In genomic region chr16:88855736-88856121, GRCh38 we compare ENCODE assay signal across 8 cellular contexts. TPM values are rescaled to one million over a fixed set of nuclear protein-coding genes. Genes with fewer than 3 reads are reported as not detected.
DNase-seq lines count a peak whose midpoint lies in the region; ATAC-seq and TF ChIP-seq lines count a peak whose summit lies in the region.

No MANE protein-coding gene starts in this region.

- intact Hi-C loops in gastrocnemius medialis (cut with DNase I; ENCODE audit: low total_unique reads), result loop anchor here (10.0 kb wide), 2 partner anchors 49 to 151 kb away; partner anchors contain the start of genes CTU2 and RNF166

- ATAC-seq in GM19467 (IDR thresholded peaks at IDR 0.05; ENCODE audit: unreplicated experiment), result no peak
- no peak for ATAC-seq in gastrocnemius medialis
- ATAC-seq in HG02870 (IDR thresholded peaks at IDR 0.05; ENCODE audit: unreplicated experiment), result no peak

- peak overlapping the region; percentile 74; the same call in 1 of the 2 replicates for H3K9ac ChIP-seq in BLaER1

- peak overlapping the region; percentile 79 for H3K4me3 Mint-ChIP-seq in nephron progenitor cell

- no peaks in the 10 kb centered on the region for H3K27me3 Mint-ChIP-seq in nephron progenitor cell (ENCODE audit: low read depth, poor library complexity)

- DNase-seq in NB4 (ENCODE audit: low read depth) (no peak), nephron progenitor cell (no peak), GM10248 (ENCODE audit: extremely low spot score) (no peak), gastrocnemius medialis (no peak)
- peak in 1 of 3 donors; percentile 5 for DNase-seq in effector memory CD4-positive, alpha-beta T cell

- H3K36me3 ChIP-seq in BLaER1 (peaks cover 30% of the 10 kb centered on the region), gastrocnemius medialis (peaks cover 0 to 23% of the 10 kb centered on the region in 2 donors)
- H3K36me3 ChIP-seq in effector memory CD4-positive, alpha-beta T cell (ENCODE audit: control insufficient read depth, insufficient read depth, low read length), result peaks cover 20% of the 10 kb centered on the region

- H3K4me1 ChIP-seq in BLaER1 (peaks cover 62% of the 10 kb centered on the region), gastrocnemius medialis (peaks cover 16 to 17% of the 10 kb centered on the region in 2 donors)
- H3K4me1 ChIP-seq in effector memory CD4-positive, alpha-beta T cell (ENCODE audit: control insufficient read depth, insufficient read depth, low read length, poor library complexity, severe bottlenecking), result peaks cover 24% of the 10 kb centered on the region

- TF ChIP-seq POLR2A in NB4 (IDR thresholded peaks at IDR 0.05; ENCODE audit: extremely low read depth, insufficient read length) (no peak), gastrocnemius medialis (IDR thresholded peaks at IDR 0.05) (no peak)

- POLR2A ChIA-PET in GM10248 (lab: Yijun Ruan, JAX), result interaction anchor here (1.0 kb wide), 1 partner anchor 45 kb away, joined by 3 read pairs; no protein-coding TSS in a partner anchor

- no peak overlapping the region for H3K27ac Mint-ChIP-seq in nephron progenitor cell

- H3K27me3 ChIP-seq in BLaER1, result no peaks in the 10 kb centered on the region
- no peaks in the 10 kb centered on the region for H3K27me3 ChIP-seq in effector memory CD4-positive, alpha-beta T cell (replicated peaks; ENCODE audit: control insufficient read depth, insufficient read depth, low read length, poor library complexity, severe bottlenecking)
- H3K27me3 ChIP-seq in gastrocnemius medialis, result no peaks in the 10 kb centered on the region

- no peak for TF ChIP-seq CTCF in NB4 (IDR thresholded peaks at IDR 0.05; ENCODE audit: low read depth, low read length)
- no peak for TF ChIP-seq CTCF in nephron progenitor cell (IDR thresholded peaks at IDR 0.05)
- TF ChIP-seq CTCF in GM10248 (IDR thresholded peaks at IDR 0.05; ENCODE audit: control extremely low read depth, extremely low read depth, low read depth, missing control alignments), result no peak
- TF ChIP-seq CTCF in gastrocnemius medialis (IDR thresholded peaks at IDR 0.05 in 4 of 5, conservative IDR thresholded peaks at IDR 0.05 in 1 of 5), result no peak

- peaks cover 26% of the 10 kb centered on the region for H3K4me1 Mint-ChIP-seq in nephron progenitor cell

- in situ Hi-C loops in gastrocnemius medialis (cut with MboI; ENCODE audit: low sequenced_read_pairs in 4 of 4), result loop anchor here in 1 of 4 donors (25.0 kb wide), 1 partner anchor 357 kb away; the partner anchor contains the start of genes SLC22A31 and ZNF778

- H3K36me3 Mint-ChIP-seq in nephron progenitor cell (ENCODE audit: low read depth), result peaks cover 18% of the 10 kb centered on the region

- H3K4me3 ChIP-seq in BLaER1 (peak overlapping the region; percentile 66), NB4 (ENCODE audit: low read depth, low read length) (peak overlapping the region; percentile 38), gastrocnemius medialis (peak overlapping the region in 1 of 4 donors; percentile 95)
- no peak overlapping the region for H3K4me3 ChIP-seq in effector memory CD4-positive, alpha-beta T cell (ENCODE audit: insufficient read depth, low read depth, low read length, poor library complexity, severe bottlenecking)

- no peaks in the 10 kb centered on the region for H3K9me3 ChIP-seq in BLaER1
- no peaks in the 10 kb centered on the region for H3K9me3 ChIP-seq in effector memory CD4-positive, alpha-beta T cell (ENCODE audit: control insufficient read depth, low read length)
- H3K9me3 ChIP-seq in gastrocnemius medialis, result no peaks in the 10 kb centered on the region

- H3K27ac ChIP-seq in BLaER1 (peak overlapping the region; percentile 55; the same call in 1 of the 2 replicates), gastrocnemius medialis (peak overlapping the region in 1 of 4 donors; percentile 90)
- H3K27ac ChIP-seq in effector memory CD4-positive, alpha-beta T cell (ENCODE audit: insufficient read depth, low read length, poor library complexity, severe bottlenecking), result peak overlapping the region; percentile 45

- CTCF ChIA-PET in GM10248 (lab: Yijun Ruan, JAX), result no interaction called here

- H3K4me2 ChIP-seq in BLaER1, result peak overlapping the region; percentile 97

- H4K20me1 ChIP-seq in BLaER1, result peaks cover 83% of the 10 kb centered on the region

- no peaks in the 10 kb centered on the region for H3K9me3 Mint-ChIP-seq in nephron progenitor cell

RNA-seq across cellular contexts. Expression of gene GALNS, which starts 1.0 kb away (rescaled TPM):
- 10 to 100 TPM in 2 of 4 donors, 1 to 10 TPM in 2; 8.8 to 14.7 (median 10.0) TPM for total RNA-seq in gastrocnemius medialis

RNA-seq across cellular contexts. Expression of gene TRAPPC2L, which starts 1.2 kb away (rescaled TPM):
- 10 to 100 TPM; 17.8 to 27.9 (median 20.5) TPM for total RNA-seq in gastrocnemius medialis

RNA-seq across cellular contexts. Expression of gene PABPN1L, which starts 10.7 kb away (rescaled TPM):
- total RNA-seq in gastrocnemius medialis, result not detected

RNA-seq across cellular contexts. Expression of gene APRT, which starts 44.0 kb away (rescaled TPM):
- 10 to 100 TPM; 56.2 to 78.7 (median 62.4) TPM for total RNA-seq in gastrocnemius medialis

RNA-seq across cellular contexts. Expression of gene CDT1, which starts 52.1 kb away (rescaled TPM):
- 1 to 10 TPM in 1 of 4 donors, under 1 TPM in 2, not detected in 1; 0.31 to 2.5 (median 0.42) TPM for total RNA-seq in gastrocnemius medialis
